ENCODE assay signal across 9 cellular contexts in genomic region chr13:93244141-93244917, GRCh38. TPM values are rescaled to one million over a fixed set of nuclear protein-coding genes. Genes with fewer than 3 reads are reported as not detected.
DNase-seq lines count a peak whose midpoint lies in the region; ATAC-seq, FAIRE-seq and TF ChIP-seq lines count a peak whose summit lies in the region.
"Had no signal": no experiment of that assay in that cellular context is flagged by ENCODE, and none has a peak within 500 bp of the region (broad histone marks: within the 10 kb centered on the region; RNA-seq: fewer than 3 reads in every experiment).

No MANE protein-coding gene starts in this region.

- no peaks in the 10 kb centered on the region for H3K27me3 Mint-ChIP-seq in WTC11 (ENCODE audit: low read depth)

- H3K4me1 Mint-ChIP-seq in WTC11: peaks cover 43% of the 10 kb centered on the region

- CTCF ChIA-PET in WTC11 (lab: Charles Lee): interaction anchor here (0.5 to 1.6 kb wide), 3 partner anchors 10 to 1099 kb away, joined by 3 to 15 read pairs (median 4); no protein-coding TSS in a partner anchor

- peak overlapping the region; percentile 55 for H3K27ac ChIP-seq in hepatocyte
- H3K27ac ChIP-seq in stomach: peak overlapping the region in 4 of 5 donors; percentile 28 to 59 (median 42)

- peaks cover 4% of the 10 kb centered on the region for H3K4me1 ChIP-seq in hepatocyte (ENCODE audit: insufficient read depth)
- no peaks in the 10 kb centered on the region for H3K4me1 ChIP-seq in stomach

- no peaks in the 10 kb centered on the region for H3K27me3 ChIP-seq in hepatocyte
- H3K27me3 ChIP-seq in stomach: no peaks in the 10 kb centered on the region

- ATAC-seq in WTC11: peak; percentile 51

- H3K9me3 ChIP-seq in hepatocyte (ENCODE audit: low read depth) (no peaks in the 10 kb centered on the region), stomach (peaks cover 0 to 7% (median 4%) of the 10 kb centered on the region in 4 donors)

- H3K4me3 ChIP-seq in hepatocyte: no peak overlapping the region
- peak overlapping the region; percentile 30 to 38 (median 34) for H3K4me3 ChIP-seq in stomach

- no peak for TF ChIP-seq POLR2A in stomach (IDR thresholded peaks at IDR 0.05)

- no peaks in the 10 kb centered on the region for H4K20me1 ChIP-seq in hepatocyte (ENCODE audit: insufficient read depth, poor library complexity, severe bottlenecking)

- peak overlapping the region; percentile 55; the same call in 1 of the 2 replicates for H3K27ac Mint-ChIP-seq in WTC11

- H3K36me3 ChIP-seq in hepatocyte (replicated peaks; ENCODE audit: insufficient read depth, low read depth) (no peaks in the 10 kb centered on the region), stomach (no peaks in the 10 kb centered on the region)

- H2AFZ ChIP-seq in hepatocyte: no peak overlapping the region

- H3K9me2 ChIP-seq in hepatocyte (replicated peaks; ENCODE audit: insufficient read depth): no peaks in the 10 kb centered on the region

- TF ChIP-seq CTCF in WTC11 (IDR thresholded peaks at IDR 0.05) (no peak), hepatocyte (IDR thresholded peaks at IDR 0.05; ENCODE audit: poor library complexity) (no peak), stomach (IDR thresholded peaks at IDR 0.05) (no peak), D721Med (IDR thresholded peaks at IDR 0.05; ENCODE audit: insufficient read depth, missing control alignments) (no peak)

- POLR2A ChIA-PET in WTC11 (lab: Charles Lee): no interaction called here

- H3K9me3 Mint-ChIP-seq in WTC11: peaks cover 6% of the 10 kb centered on the region

- H3K4me2 ChIP-seq in hepatocyte: peak overlapping the region; percentile 72

- no peak for FAIRE-seq in D721Med (lab: Jason Lieb, UNC)

- peaks cover 7% of the 10 kb centered on the region for H3K36me3 Mint-ChIP-seq in WTC11

- DNase-seq in H4 (ENCODE audit: low spot score) (peak; percentile 19), WTC11 (ENCODE audit: low spot score) (no peak), hepatocyte (ENCODE audit: low spot score) (peak; percentile 21), stomach (no peak), D721Med (ENCODE audit: insufficient read length, low spot score) (no peak), NCI-H345 (lab: John Stamatoyannopoulos, UW) (no peak), SK-N-DZ (ENCODE audit: low spot score) (no peak)
- no peak for DNase-seq in activated CD4-positive, CD25-positive, alpha-beta regulatory T cell (lab: John Stamatoyannopoulos, UW)
- DNase-seq: NCI-H1694 treated with DMSO at 0.1 percent for 48 hours had no signal

- no peak for TF ChIP-seq EP300 in stomach (IDR thresholded peaks at IDR 0.05)

- peaks cover 96% of the 10 kb centered on the region for H3K79me2 ChIP-seq in hepatocyte

- WGBS in hepatocyte (ENCODE audit: low lambda C conversion rate, missing lambda C conversion rate): 65% methylated on average over 17 of the region's 17 CpGs
- 34 to 47% (median 43%) methylated on average over 17 of the region's 17 CpGs for WGBS in stomach, 5 donors

- H3K4me3 Mint-ChIP-seq in WTC11: no peak overlapping the region

- intact Hi-C loops in stomach (cut with DNase I; ENCODE audit: low total_unique reads): no loop called here

TF ChIP-seq in WTC11, 78 proteins besides CTCF, POLR2A, EP300 and RAD21 (continues in another document):
- no peak for TF ChIP-seq ZNF121 (CRISPR knock-in tag; IDR thresholded peaks at IDR 0.05)
- no peak for TF ChIP-seq ZNF263 (CRISPR knock-in tag; IDR thresholded peaks at IDR 0.05; ENCODE audit: low read depth)
- TF ChIP-seq ATF2 (CRISPR knock-in tag; IDR thresholded peaks at IDR 0.05; ENCODE audit: borderline replicate concordance, low read depth): no peak
- no peak for TF ChIP-seq NFATC4 (CRISPR knock-in tag; IDR thresholded peaks at IDR 0.05)
- TF ChIP-seq ESRRA (CRISPR knock-in tag; IDR thresholded peaks at IDR 0.05; ENCODE audit: borderline replicate concordance): no peak
- no peak for TF ChIP-seq ATF6 (CRISPR knock-in tag; IDR thresholded peaks at IDR 0.05)
- TF ChIP-seq ZNF232 (CRISPR knock-in tag; IDR thresholded peaks at IDR 0.05): no peak
- TF ChIP-seq USF1 (CRISPR knock-in tag; IDR thresholded peaks at IDR 0.05): no peak
- no peak for TF ChIP-seq USF2 (CRISPR knock-in tag; IDR thresholded peaks at IDR 0.05)
- no peak for TF ChIP-seq ZNF138 (CRISPR knock-in tag; conservative IDR thresholded peaks at IDR 0.05)
- TF ChIP-seq ZNF416 (CRISPR knock-in tag; IDR thresholded peaks at IDR 0.05): no peak
- TF ChIP-seq, protein P1, sequence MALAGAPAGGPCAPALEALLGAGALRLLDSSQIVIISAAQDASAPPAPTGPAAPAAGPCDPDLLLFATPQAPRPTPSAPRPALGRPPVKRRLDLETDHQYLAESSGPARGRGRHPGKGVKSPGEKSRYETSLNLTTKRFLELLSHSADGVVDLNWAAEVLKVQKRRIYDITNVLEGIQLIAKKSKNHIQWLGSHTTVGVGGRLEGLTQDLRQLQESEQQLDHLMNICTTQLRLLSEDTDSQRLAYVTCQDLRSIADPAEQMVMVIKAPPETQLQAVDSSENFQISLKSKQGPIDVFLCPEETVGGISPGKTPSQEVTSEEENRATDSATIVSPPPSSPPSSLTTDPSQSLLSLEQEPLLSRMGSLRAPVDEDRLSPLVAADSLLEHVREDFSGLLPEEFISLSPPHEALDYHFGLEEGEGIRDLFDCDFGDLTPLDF (CRISPR knock-in tag; IDR thresholded peaks at IDR 0.05): no peak
- TF ChIP-seq ZNF423 (CRISPR knock-in tag; IDR thresholded peaks at IDR 0.05): no peak
- TF ChIP-seq, protein P2, sequence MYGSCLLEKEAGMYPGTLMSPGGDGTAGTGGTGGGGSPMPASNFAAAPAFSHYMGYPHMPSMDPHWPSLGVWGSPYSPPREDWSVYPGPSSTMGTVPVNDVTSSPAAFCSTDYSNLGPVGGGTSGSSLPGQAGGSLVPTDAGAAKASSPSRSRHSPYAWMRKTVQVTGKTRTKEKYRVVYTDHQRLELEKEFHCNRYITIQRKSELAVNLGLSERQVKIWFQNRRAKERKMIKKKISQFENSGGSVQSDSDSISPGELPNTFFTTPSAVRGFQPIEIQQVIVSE (CRISPR knock-in tag; IDR thresholded peaks at IDR 0.05; ENCODE audit: borderline replicate concordance): no peak
- TF ChIP-seq, protein P3, sequence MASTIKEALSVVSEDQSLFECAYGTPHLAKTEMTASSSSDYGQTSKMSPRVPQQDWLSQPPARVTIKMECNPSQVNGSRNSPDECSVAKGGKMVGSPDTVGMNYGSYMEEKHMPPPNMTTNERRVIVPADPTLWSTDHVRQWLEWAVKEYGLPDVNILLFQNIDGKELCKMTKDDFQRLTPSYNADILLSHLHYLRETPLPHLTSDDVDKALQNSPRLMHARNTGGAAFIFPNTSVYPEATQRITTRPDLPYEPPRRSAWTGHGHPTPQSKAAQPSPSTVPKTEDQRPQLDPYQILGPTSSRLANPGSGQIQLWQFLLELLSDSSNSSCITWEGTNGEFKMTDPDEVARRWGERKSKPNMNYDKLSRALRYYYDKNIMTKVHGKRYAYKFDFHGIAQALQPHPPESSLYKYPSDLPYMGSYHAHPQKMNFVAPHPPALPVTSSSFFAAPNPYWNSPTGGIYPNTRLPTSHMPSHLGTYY (CRISPR knock-in tag; IDR thresholded peaks at IDR 0.05): no peak
- TF ChIP-seq KAT7 (CRISPR knock-in tag; IDR thresholded peaks at IDR 0.05; ENCODE audit: borderline replicate concordance): no peak

RNA-seq across cellular contexts. Expression of gene GPC6, which starts 17.7 kb away (rescaled TPM):
- 9.9 and 10.8 TPM in 2 replicates for total RNA-seq in H4 (2014; rRNA removed; shearing (Covaris generic))
- 19.5 to 24.3 TPM (median 24.2 TPM) in 3 replicates for total RNA-seq in WTC11 (2021)
- total RNA-seq in hepatocyte: 80.9 and 92.8 TPM in 2 replicates
- polyA plus RNA-seq in hepatocyte: 25.8 and 26.0 TPM in 2 replicates
- total RNA-seq in stomach: 10 to 100 TPM in 3 of 5 donors, 1 to 10 TPM in 2; 1.2 to 52.7 (median 11.6) TPM
- polyA plus RNA-seq in stomach: 1 to 10 TPM in 2 of 3 donors, under 1 TPM in 1; 0.70 to 2.0 (median 1.6) TPM
- 8.9 and 10.3 TPM in 2 replicates for polyA plus RNA-seq in SK-N-DZ (2014; cell fraction: cytosol; rRNA removed)
- 4.7 and 4.9 TPM in 2 replicates for polyA plus RNA-seq in SK-N-DZ (2014; cell fraction: nucleus; rRNA removed)

Comparison
In these comparisons a context has a peak if more than half of its experiments do, and no peak if none do; other contexts are left out.
1. DNase-seq: peak in H4 (single experiment) and hepatocyte (single experiment); none in WTC11 (single experiment), stomach (single experiment), D721Med (single experiment), activated CD4-positive, CD25-positive, alpha-beta regulatory T cell (0 of 4), NCI-H345 (single experiment) and SK-N-DZ (single experiment).